1 cellular context compared by ENCODE assay signal in the genomic region with DNA sequence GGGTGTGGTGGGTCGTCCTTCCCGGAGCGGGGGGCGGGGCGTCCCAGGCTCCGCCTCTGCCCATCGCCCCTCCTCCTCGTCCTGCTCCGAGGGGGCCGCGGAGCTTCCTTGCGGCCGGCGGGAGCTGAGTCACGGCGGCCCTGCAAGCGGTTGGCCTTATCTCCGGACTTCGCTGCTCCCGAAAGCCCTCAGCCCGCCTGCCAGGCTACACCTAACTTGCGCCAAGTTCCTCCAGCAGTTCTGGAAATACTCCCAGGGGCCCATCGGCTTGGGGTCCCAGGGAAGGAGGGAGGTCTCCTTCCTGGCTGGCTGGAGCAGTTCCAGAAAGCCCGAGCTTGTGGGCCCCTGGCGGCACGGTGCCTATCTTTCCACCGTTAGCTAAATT.
A peak's percentile ranks its signal among the peaks of the same experiment; 100 is the strongest.
TF ChIP-seq lines count a peak whose summit lies in the region.

No MANE protein-coding gene starts in this region.

TF ChIP-seq in HepG2, 621 proteins besides CTCF, POLR2A, EP300 and RAD21 (continued from another document and continues in another):
- TF ChIP-seq, protein P1, sequence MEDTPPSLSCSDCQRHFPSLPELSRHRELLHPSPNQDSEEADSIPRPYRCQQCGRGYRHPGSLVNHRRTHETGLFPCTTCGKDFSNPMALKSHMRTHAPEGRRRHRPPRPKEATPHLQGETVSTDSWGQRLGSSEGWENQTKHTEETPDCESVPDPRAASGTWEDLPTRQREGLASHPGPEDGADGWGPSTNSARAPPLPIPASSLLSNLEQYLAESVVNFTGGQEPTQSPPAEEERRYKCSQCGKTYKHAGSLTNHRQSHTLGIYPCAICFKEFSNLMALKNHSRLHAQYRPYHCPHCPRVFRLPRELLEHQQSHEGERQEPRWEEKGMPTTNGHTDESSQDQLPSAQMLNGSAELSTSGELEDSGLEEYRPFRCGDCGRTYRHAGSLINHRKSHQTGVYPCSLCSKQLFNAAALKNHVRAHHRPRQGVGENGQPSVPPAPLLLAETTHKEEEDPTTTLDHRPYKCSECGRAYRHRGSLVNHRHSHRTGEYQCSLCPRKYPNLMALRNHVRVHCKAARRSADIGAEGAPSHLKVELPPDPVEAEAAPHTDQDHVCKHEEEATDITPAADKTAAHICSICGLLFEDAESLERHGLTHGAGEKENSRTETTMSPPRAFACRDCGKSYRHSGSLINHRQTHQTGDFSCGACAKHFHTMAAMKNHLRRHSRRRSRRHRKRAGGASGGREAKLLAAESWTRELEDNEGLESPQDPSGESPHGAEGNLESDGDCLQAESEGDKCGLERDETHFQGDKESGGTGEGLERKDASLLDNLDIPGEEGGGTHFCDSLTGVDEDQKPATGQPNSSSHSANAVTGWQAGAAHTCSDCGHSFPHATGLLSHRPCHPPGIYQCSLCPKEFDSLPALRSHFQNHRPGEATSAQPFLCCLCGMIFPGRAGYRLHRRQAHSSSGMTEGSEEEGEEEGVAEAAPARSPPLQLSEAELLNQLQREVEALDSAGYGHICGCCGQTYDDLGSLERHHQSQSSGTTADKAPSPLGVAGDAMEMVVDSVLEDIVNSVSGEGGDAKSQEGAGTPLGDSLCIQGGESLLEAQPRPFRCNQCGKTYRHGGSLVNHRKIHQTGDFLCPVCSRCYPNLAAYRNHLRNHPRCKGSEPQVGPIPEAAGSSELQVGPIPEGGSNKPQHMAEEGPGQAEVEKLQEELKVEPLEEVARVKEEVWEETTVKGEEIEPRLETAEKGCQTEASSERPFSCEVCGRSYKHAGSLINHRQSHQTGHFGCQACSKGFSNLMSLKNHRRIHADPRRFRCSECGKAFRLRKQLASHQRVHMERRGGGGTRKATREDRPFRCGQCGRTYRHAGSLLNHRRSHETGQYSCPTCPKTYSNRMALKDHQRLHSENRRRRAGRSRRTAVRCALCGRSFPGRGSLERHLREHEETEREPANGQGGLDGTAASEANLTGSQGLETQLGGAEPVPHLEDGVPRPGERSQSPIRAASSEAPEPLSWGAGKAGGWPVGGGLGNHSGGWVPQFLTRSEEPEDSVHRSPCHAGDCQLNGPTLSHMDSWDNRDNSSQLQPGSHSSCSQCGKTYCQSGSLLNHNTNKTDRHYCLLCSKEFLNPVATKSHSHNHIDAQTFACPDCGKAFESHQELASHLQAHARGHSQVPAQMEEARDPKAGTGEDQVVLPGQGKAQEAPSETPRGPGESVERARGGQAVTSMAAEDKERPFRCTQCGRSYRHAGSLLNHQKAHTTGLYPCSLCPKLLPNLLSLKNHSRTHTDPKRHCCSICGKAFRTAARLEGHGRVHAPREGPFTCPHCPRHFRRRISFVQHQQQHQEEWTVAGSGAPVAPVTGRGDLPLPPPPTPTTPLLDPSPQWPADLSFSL (CRISPR knock-in tag; IDR thresholded peaks at IDR 0.05): no peak
- TF ChIP-seq HNRNPLL (IDR thresholded peaks at IDR 0.05; ENCODE audit: low read depth, low read length, poor library complexity, severe bottlenecking) (peak; percentile 87), NONO (IDR thresholded peaks at IDR 0.05) (no peak), NONO (CRISPR knock-in tag; conservative IDR thresholded peaks at IDR 0.05) (peak; percentile 42), TBP (CRISPR knock-in tag; IDR thresholded peaks at IDR 0.05) (0 out of 2 replicates have a peak, but pooled peaks have one; percentile 49), FIP1L1 (IDR thresholded peaks at IDR 0.05; ENCODE audit: borderline replicate concordance, insufficient read depth, low read depth, low read length) (no peak), KAT8 (CRISPR knock-in tag; IDR thresholded peaks at IDR 0.05) (peak; percentile 24; the same call in 1 of the 2 replicates), KLF13 (CRISPR knock-in tag; IDR thresholded peaks at IDR 0.05) (no peak), FOXO1 (CRISPR knock-in tag; IDR thresholded peaks at IDR 0.05) (no peak), SMYD3 (CRISPR knock-in tag; IDR thresholded peaks at IDR 0.05) (no peak), ZNF670 (CRISPR knock-in tag; IDR thresholded peaks at IDR 0.05; ENCODE audit: borderline replicate concordance) (no peak), ZNF556 (CRISPR knock-in tag; IDR thresholded peaks at IDR 0.05; ENCODE audit: borderline replicate concordance) (0 out of 2 replicates have a peak, but pooled peaks have one; percentile 12), ZNF143 (CRISPR knock-in tag; IDR thresholded peaks at IDR 0.05) (peak; percentile 49), IRF2 (CRISPR knock-in tag; IDR thresholded peaks at IDR 0.05) (no peak), SNAPC2 (CRISPR knock-in tag; IDR thresholded peaks at IDR 0.05) (no peak), THAP11 (CRISPR knock-in tag; IDR thresholded peaks at IDR 0.05) (peak; percentile 58), ZNF230 (CRISPR knock-in tag; IDR thresholded peaks at IDR 0.05) (no peak), ZSCAN31 (CRISPR knock-in tag; IDR thresholded peaks at IDR 0.05; ENCODE audit: low read depth) (peak; percentile 26; the same call in 1 of the 2 replicates), MAFK (conservative IDR thresholded peaks at IDR 0.05 in 1 of 2, IDR thresholded peaks at IDR 0.05 in 1 of 2; ENCODE audit: low read length in 2 of 2) (0 out of 4 replicates have a peak, but pooled peaks have one; percentile 2 to 17), ZNF709 (CRISPR knock-in tag; IDR thresholded peaks at IDR 0.05) (peak; percentile 57; the same call in 1 of the 2 replicates)
- TF ChIP-seq, protein P2, sequence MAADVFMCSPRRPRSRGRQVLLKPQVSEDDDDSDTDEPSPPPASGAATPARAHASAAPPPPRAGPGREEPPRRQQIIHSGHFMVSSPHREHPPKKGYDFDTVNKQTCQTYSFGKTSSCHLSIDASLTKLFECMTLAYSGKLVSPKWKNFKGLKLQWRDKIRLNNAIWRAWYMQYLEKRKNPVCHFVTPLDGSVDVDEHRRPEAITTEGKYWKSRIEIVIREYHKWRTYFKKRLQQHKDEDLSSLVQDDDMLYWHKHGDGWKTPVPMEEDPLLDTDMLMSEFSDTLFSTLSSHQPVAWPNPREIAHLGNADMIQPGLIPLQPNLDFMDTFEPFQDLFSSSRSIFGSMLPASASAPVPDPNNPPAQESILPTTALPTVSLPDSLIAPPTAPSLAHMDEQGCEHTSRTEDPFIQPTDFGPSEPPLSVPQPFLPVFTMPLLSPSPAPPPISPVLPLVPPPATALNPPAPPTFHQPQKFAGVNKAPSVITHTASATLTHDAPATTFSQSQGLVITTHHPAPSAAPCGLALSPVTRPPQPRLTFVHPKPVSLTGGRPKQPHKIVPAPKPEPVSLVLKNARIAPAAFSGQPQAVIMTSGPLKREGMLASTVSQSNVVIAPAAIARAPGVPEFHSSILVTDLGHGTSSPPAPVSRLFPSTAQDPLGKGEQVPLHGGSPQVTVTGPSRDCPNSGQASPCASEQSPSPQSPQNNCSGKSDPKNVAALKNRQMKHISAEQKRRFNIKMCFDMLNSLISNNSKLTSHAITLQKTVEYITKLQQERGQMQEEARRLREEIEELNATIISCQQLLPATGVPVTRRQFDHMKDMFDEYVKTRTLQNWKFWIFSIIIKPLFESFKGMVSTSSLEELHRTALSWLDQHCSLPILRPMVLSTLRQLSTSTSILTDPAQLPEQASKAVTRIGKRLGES (CRISPR knock-in tag; IDR thresholded peaks at IDR 0.05; ENCODE audit: borderline replicate concordance): 0 out of 2 replicates have a peak, but pooled peaks have one; percentile 68
- TF ChIP-seq, protein P3, sequence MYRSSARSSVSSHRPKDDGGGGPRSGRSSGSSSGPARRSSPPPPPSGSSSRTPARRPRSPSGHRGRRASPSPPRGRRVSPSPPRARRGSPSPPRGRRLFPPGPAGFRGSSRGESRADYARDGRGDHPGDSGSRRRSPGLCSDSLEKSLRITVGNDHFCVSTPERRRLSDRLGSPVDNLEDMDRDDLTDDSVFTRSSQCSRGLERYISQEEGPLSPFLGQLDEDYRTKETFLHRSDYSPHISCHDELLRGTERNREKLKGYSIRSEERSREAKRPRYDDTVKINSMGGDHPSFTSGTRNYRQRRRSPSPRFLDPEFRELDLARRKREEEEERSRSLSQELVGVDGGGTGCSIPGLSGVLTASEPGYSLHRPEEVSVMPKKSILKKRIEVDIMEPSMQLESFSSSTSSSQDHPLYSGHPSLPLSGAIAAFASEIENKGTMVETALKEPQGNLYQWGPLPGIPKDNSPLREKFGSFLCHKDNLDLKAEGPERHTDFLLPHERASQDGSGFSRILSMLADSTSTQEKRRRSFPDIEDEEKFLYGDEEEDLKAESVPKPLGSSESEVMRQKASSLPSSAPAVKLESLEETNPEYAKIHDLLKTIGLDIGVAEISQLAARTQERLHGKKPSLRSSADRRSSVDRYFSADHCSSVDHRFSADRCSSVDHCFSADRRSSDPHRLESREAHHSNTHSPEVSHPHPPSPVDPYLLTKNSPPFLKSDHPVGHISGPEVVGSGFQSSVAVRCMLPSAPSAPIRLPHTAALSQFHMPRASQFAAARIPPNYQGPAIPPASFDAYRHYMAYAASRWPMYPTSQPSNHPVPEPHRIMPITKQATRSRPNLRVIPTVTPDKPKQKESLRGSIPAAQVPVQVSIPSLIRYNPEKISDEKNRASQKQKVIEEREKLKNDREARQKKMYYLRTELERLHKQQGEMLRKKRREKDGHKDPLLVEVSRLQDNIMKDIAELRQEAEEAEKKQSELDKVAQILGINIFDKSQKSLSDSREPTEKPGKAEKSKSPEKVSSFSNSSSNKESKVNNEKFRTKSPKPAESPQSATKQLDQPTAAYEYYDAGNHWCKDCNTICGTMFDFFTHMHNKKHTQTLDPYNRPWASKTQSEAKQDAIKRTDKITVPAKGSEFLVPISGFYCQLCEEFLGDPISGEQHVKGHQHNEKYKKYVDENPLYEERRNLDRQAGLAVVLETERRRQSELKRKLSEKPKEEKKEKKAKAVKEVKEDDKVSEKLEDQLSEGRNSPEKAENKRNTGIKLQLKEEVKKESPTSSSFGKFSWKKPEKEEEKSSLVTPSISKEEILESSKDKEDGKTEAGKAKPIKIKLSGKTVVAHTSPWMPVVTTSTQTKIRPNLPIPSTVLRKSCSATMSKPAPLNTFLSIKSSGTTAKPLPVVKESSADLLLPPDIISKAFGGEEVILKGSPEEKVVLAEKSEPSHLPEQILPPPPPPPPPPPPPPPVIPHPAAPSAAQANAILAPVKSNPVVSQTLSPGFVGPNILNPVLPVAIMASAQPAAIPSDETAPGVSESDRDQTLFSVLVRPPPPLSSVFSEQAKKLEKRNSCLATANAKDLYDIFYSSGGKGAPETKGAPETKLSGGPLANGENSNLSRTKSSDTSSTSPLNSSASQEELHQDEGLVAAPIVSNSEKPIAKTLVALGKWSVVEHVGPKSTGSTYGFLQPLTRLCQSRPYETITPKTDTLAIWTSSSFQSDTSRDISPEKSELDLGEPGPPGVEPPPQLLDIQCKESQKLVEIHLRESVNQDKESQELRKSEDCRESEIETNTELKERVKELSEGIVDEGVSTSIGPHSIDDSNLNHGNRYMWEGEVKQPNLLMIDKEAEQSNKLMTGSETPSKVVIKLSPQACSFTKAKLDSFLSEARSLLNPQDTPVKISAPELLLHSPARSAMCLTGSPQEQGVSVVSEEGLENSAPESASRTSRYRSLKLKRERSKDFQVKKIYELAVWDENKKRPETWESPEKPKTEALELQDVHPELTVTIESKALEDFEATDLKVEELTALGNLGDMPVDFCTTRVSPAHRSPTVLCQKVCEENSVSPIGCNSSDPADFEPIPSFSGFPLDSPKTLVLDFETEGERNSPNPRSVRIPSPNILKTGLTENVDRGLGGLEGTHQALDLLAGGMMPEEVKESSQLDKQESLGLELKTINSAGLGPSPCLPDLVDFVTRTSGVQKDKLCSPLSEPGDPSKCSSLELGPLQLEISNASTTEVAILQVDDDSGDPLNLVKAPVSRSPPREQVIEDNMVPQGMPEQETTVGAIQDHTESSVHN (CRISPR knock-in tag; IDR thresholded peaks at IDR 0.05): no peak
- TF ChIP-seq, protein P4, sequence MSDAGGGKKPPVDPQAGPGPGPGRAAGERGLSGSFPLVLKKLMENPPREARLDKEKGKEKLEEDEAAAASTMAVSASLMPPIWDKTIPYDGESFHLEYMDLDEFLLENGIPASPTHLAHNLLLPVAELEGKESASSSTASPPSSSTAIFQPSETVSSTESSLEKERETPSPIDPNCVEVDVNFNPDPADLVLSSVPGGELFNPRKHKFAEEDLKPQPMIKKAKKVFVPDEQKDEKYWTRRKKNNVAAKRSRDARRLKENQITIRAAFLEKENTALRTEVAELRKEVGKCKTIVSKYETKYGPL (CRISPR knock-in tag; IDR thresholded peaks at IDR 0.05): 0 out of 2 replicates have a peak, but pooled peaks have one; percentile 26
- TF ChIP-seq, protein P5, sequence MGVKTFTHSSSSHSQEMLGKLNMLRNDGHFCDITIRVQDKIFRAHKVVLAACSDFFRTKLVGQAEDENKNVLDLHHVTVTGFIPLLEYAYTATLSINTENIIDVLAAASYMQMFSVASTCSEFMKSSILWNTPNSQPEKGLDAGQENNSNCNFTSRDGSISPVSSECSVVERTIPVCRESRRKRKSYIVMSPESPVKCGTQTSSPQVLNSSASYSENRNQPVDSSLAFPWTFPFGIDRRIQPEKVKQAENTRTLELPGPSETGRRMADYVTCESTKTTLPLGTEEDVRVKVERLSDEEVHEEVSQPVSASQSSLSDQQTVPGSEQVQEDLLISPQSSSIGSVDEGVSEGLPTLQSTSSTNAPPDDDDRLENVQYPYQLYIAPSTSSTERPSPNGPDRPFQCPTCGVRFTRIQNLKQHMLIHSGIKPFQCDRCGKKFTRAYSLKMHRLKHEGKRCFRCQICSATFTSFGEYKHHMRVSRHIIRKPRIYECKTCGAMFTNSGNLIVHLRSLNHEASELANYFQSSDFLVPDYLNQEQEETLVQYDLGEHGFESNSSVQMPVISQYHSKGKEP (CRISPR knock-in tag; IDR thresholded peaks at IDR 0.05): no peak
